ENCODE assay signal across 15 cellular contexts in genomic region chr13:109381546-109382180, GRCh38.
DNase-seq lines count a peak whose midpoint lies in the region; ATAC-seq and TF ChIP-seq lines count a peak whose summit lies in the region.
"Had no signal": no experiment of that assay in that cellular context is flagged by ENCODE, and none has a peak within 500 bp of the region (broad histone marks: within the 10 kb centered on the region; RNA-seq: fewer than 3 reads in every experiment).

No MANE protein-coding gene starts in this region.

- DNase-seq in GM23338 (ENCODE audit: low spot score), result no peak
- DNase-seq in amniotic epithelial cell (ENCODE audit: low read depth), result peak; percentile 93
- peak; percentile 48 for DNase-seq in hepatic stellate cell (ENCODE audit: low spot score)
- no peak for DNase-seq in suprapubic skin (ENCODE audit: low spot score in 2 of 2)
- DNase-seq in amygdala (lab: John Stamatoyannopoulos, UW), result no peak
- DNase-seq in left colon, result no peak
- DNase-seq: dermis blood vessel endothelial cell, NCI-H1436 treated with DMSO at 0.1 percent for 48 hours, NCI-H526 treated with DMSO at 0.1 percent for 48 hours, SHP77 had no signal

- no peak overlapping the region for H3K4me2 ChIP-seq in GM23338

- H2AFZ ChIP-seq in GM23338, result peak overlapping the region; percentile 29; the same call in 1 of the 2 replicates

- 32% methylated on average over 5 of the region's 5 CpGs for WGBS in suprapubic skin

- H3K36me3 ChIP-seq in GM23338 (ENCODE audit: insufficient read depth) (no peaks in the 10 kb centered on the region), suprapubic skin (no peaks in the 10 kb centered on the region)

- H3K4me1 Mint-ChIP-seq in GM23338, result no peaks in the 10 kb centered on the region; the same call in 2 of the 3 replicates
- H3K4me1 Mint-ChIP-seq: activated naive CD4-positive, alpha-beta T cell treated with anti-CD3 and anti-CD28 coated beads, Interleukin-2, amount 50 U/mL, for 24 hours; nephron had no signal

- no peaks in the 10 kb centered on the region for H3F3A ChIP-seq in GM23338 (replicated peaks; ENCODE audit: low read depth)

- no peaks in the 10 kb centered on the region for H3K79me2 ChIP-seq in GM23338 (replicated peaks; ENCODE audit: insufficient read depth)

- no peak for TF ChIP-seq CTCF in GM23338 (conservative IDR thresholded peaks at IDR 0.05; ENCODE audit: low read depth in 2 of 2)
- TF ChIP-seq CTCF in suprapubic skin (IDR thresholded peaks at IDR 0.05), result no peak

- H3K9me2 ChIP-seq in GM23338 (ENCODE audit: insufficient read depth), result no peaks in the 10 kb centered on the region

- H3K9me3 Mint-ChIP-seq in GM23338, result no peaks in the 10 kb centered on the region
- H3K9me3 Mint-ChIP-seq: activated naive CD4-positive, alpha-beta T cell treated with anti-CD3 and anti-CD28 coated beads, Interleukin-2, amount 50 U/mL, for 24 hours; nephron had no signal

- H3K27ac ChIP-seq in GM23338 (ENCODE audit: low read depth), result no peak overlapping the region
- peak overlapping the region; percentile 29 for H3K27ac ChIP-seq in suprapubic skin

- TF ChIP-seq POLR2A in suprapubic skin (IDR thresholded peaks at IDR 0.05), result no peak

- H3K4me1 ChIP-seq in GM23338 (ENCODE audit: insufficient read depth) (no peaks in the 10 kb centered on the region; the same call in 1 of the 2 replicates), suprapubic skin (no peaks in the 10 kb centered on the region)

- no peak overlapping the region for H3K4me3 ChIP-seq in GM23338
- no peak overlapping the region for H3K4me3 ChIP-seq in suprapubic skin
- H3K4me3 ChIP-seq: skin epidermis had no signal

- no peaks in the 10 kb centered on the region for H4K20me1 ChIP-seq in GM23338 (replicated peaks; ENCODE audit: insufficient read depth)

- no peak for ATAC-seq in GM23338
- ATAC-seq in GM18517 (IDR thresholded peaks at IDR 0.05; ENCODE audit: unreplicated experiment), result no peak
- ATAC-seq in left colon, result no peak
- ATAC-seq: left lobe of liver had no signal

- H3K27me3 ChIP-seq in GM23338 (ENCODE audit: insufficient read depth), result no peaks in the 10 kb centered on the region
- H3K27me3 ChIP-seq in suprapubic skin, result no peaks in the 10 kb centered on the region

- no peaks in the 10 kb centered on the region for H3K36me3 Mint-ChIP-seq in GM23338 (ENCODE audit: low read depth)
- H3K36me3 Mint-ChIP-seq: activated naive CD4-positive, alpha-beta T cell treated with anti-CD3 and anti-CD28 coated beads, Interleukin-2, amount 50 U/mL, for 24 hours had no signal

- intact Hi-C loops in left colon (cut with DNase I, micrococcal nuclease), result no loop called here

- TF ChIP-seq EP300 in suprapubic skin (IDR thresholded peaks at IDR 0.05), result no peak

- no peak overlapping the region for H3K4me3 Mint-ChIP-seq in GM23338
- H3K4me3 Mint-ChIP-seq: activated naive CD4-positive, alpha-beta T cell treated with anti-CD3 and anti-CD28 coated beads, Interleukin-2, amount 50 U/mL, for 24 hours; nephron had no signal

- H3K27ac Mint-ChIP-seq in GM23338, result no peak overlapping the region
- H3K27ac Mint-ChIP-seq: activated naive CD4-positive, alpha-beta T cell treated with anti-CD3 and anti-CD28 coated beads, Interleukin-2, amount 50 U/mL, for 24 hours; nephron had no signal

- H3K27me3 Mint-ChIP-seq in GM23338 (ENCODE audit: insufficient read depth, low read depth, poor library complexity), result peaks cover 3% of the 10 kb centered on the region

- no peaks in the 10 kb centered on the region for H3K9me3 ChIP-seq in suprapubic skin

TF ChIP-seq in GM23338, 12 proteins besides CTCF, POLR2A, EP300 and RAD21:
- no peak for TF ChIP-seq REST (IDR thresholded peaks at IDR 0.05; ENCODE audit: unreplicated experiment)
- TF ChIP-seq ETS1 (IDR thresholded peaks at IDR 0.05), result no peak
- TF ChIP-seq EZH2 (IDR thresholded peaks at IDR 0.05; ENCODE audit: low read depth, unreplicated experiment), result no peak
- no peak for TF ChIP-seq ZNF331 (CRISPR knock-in tag; IDR thresholded peaks at IDR 0.05; ENCODE audit: low read depth)
- TF ChIP-seq NANOG (IDR thresholded peaks at IDR 0.05; ENCODE audit: borderline replicate concordance), result no peak
- no peak for TF ChIP-seq ZNF114 (CRISPR knock-in tag; IDR thresholded peaks at IDR 0.05)
- TF ChIP-seq EZH2phosphoT487 (IDR thresholded peaks at IDR 0.05; ENCODE audit: unreplicated experiment), result no peak

Comparison
In these comparisons a context has a peak if more than half of its experiments do, and no peak if none do; other contexts are left out.
1. DNase-seq: peak in amniotic epithelial cell (single experiment) and hepatic stellate cell (single experiment); none in GM23338 (single experiment), suprapubic skin (0 of 2), amygdala (0 of 56) and left colon (0 of 2).